Comparison of ENCODE assay signal across 37 cellular contexts in the genomic region with DNA sequence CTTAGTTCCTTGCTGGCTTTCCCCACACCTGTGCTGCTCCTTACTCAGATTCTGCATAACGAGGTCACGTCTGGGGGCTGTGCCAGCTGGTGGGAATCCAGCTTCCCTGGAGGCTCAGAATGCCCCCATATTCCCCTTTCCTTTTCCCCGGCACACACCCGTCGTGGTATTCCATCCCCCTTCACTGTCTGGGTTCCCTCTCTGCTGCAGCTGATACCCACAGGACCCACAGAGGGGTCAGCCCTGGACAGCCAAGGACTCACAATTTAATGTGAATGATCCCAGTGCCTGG. TPM values are rescaled to one million over a fixed set of nuclear protein-coding genes. Genes with fewer than 3 reads are reported as not detected.
DNase-seq lines count a peak whose midpoint lies in the region; ATAC-seq and TF ChIP-seq lines count a peak whose summit lies in the region.
"Had no signal": no experiment of that assay in that cellular context is flagged by ENCODE, and none has a peak within 500 bp of the region (broad histone marks: within the 10 kb centered on the region; RNA-seq: fewer than 3 reads in every experiment).

No MANE protein-coding gene starts in this region.

- no peaks in the 10 kb centered on the region for H3K4me1 Mint-ChIP-seq in activated naive CD4-positive, alpha-beta T cell treated with anti-CD3 and anti-CD28 coated beads, Interleukin-2, amount 50 U/mL, for 24 hours
- H3K4me1 Mint-ChIP-seq in T-helper 17 cell, result no peaks in the 10 kb centered on the region
- H3K4me1 Mint-ChIP-seq: activated naive CD8-positive, alpha-beta T cell treated with anti-CD3 and anti-CD28 coated beads for 36 hours; endodermal cell had no signal

- no peak for ATAC-seq in T-helper 17 cell
- no peak for ATAC-seq in GM21529 (IDR thresholded peaks at IDR 0.05; ENCODE audit: unreplicated experiment)
- no peak for ATAC-seq in GM18873 (IDR thresholded peaks at IDR 0.05; ENCODE audit: low FRiP score, unreplicated experiment)
- ATAC-seq: A549, lower lobe of right lung had no signal

- peaks cover 0 to 31% of the 10 kb centered on the region in 2 donors for H3K4me1 ChIP-seq in right atrium auricular region
- no peaks in the 10 kb centered on the region for H3K4me1 ChIP-seq in thymus (ENCODE audit: control insufficient read depth, insufficient read depth, low read length)
- H3K4me1 ChIP-seq: prostate gland had no signal

- H3K4me3 Mint-ChIP-seq in activated naive CD4-positive, alpha-beta T cell treated with anti-CD3 and anti-CD28 coated beads, Interleukin-2, amount 50 U/mL, for 24 hours, result no peak overlapping the region
- H3K4me3 Mint-ChIP-seq in T-helper 17 cell, result peak overlapping the region; percentile 37
- H3K4me3 Mint-ChIP-seq: activated naive CD8-positive, alpha-beta T cell treated with anti-CD3 and anti-CD28 coated beads for 36 hours; dendritic cell treated with granulocyte-macrophage colony-stimulating factor and Interleukin-4, amounts not matched to agents 40 ng/mL and 50 ng/mL, for 4 days; endodermal cell; naive B cell had no signal

- H3K9me3 ChIP-seq in T-helper 17 cell (ENCODE audit: control insufficient read depth, low read length, poor library complexity, severe bottlenecking) (no peaks in the 10 kb centered on the region), right atrium auricular region (no peaks in the 10 kb centered on the region), thymus (ENCODE audit: control insufficient read depth) (peaks cover 4% of the 10 kb centered on the region)
- H3K9me3 ChIP-seq: A549, esophagus muscularis mucosa, lower lobe of right lung, neutrophil, prostate gland, SK-N-SH, suprapubic skin, uterus had no signal

- no peak for DNase-seq in activated naive CD4-positive, alpha-beta T cell treated with anti-CD3 and anti-CD28 coated beads, Interleukin-2, amount 50 U/mL, for 16 hours
- DNase-seq in T-helper 17 cell (no peak), right atrium auricular region (ENCODE audit: low spot score) (no peak), NCI-H524 (lab: John Stamatoyannopoulos, UW) (no peak)
- DNase-seq: activated CD4-positive, alpha-beta T cell treated with anti-CD3 and anti-CD28 coated beads, Interleukin-2, amount 50 U/mL, for 1 hour; activated CD4-positive, CD25-positive, alpha-beta regulatory T cell; activated effector memory CD4-positive, alpha-beta T cell treated with Interleukin-2 at 50 U/mL for 16 hours; activated naive CD8-positive, alpha-beta T cell treated with anti-CD3 and anti-CD28 coated beads for 36 hours; activated T-cell treated with anti-CD3 and anti-CD28 coated beads, Interleukin-2, amount 50 U/mL, for 1 hour; central memory CD4-positive, alpha-beta T cell; DMS153; endodermal cell; foreskin fibroblast; Kasumi-1; lower lobe of right lung; naive B cell; NCI-H146; NCI-H2107; NCI-H446; SK-N-SH; stimulated activated CD4-positive, alpha-beta T cell treated with anti-CD3 and anti-CD28 coated beads, Interleukin-15, amount 100 ng/mL, for 24 hours; stimulated activated CD4-positive, alpha-beta T cell treated with anti-CD3 and anti-CD28 coated beads, Interleukin-4, amount 100 ng/mL, for 4 hours; uterus had no signal

- 28% methylated on average over 5 of the region's 5 CpGs for WGBS in thymus

- H3K9me3 Mint-ChIP-seq in activated naive CD4-positive, alpha-beta T cell treated with anti-CD3 and anti-CD28 coated beads, Interleukin-2, amount 50 U/mL, for 24 hours, result no peaks in the 10 kb centered on the region
- H3K9me3 Mint-ChIP-seq: activated naive CD8-positive, alpha-beta T cell treated with anti-CD3 and anti-CD28 coated beads for 36 hours; dendritic cell treated with granulocyte-macrophage colony-stimulating factor and Interleukin-4, amounts not matched to agents 40 ng/mL and 50 ng/mL, for 4 days; endodermal cell had no signal

- H3K27ac Mint-ChIP-seq in activated naive CD4-positive, alpha-beta T cell treated with anti-CD3 and anti-CD28 coated beads, Interleukin-2, amount 50 U/mL, for 24 hours, result peak overlapping the region; percentile 43
- H3K27ac Mint-ChIP-seq in T-helper 17 cell, result no peak overlapping the region
- H3K27ac Mint-ChIP-seq: activated naive CD8-positive, alpha-beta T cell treated with anti-CD3 and anti-CD28 coated beads for 36 hours; dendritic cell treated with granulocyte-macrophage colony-stimulating factor and Interleukin-4, amounts not matched to agents 40 ng/mL and 50 ng/mL, for 4 days; endodermal cell had no signal

- no peak overlapping the region for H3K4me3 ChIP-seq in right atrium auricular region
- no peak overlapping the region for H3K4me3 ChIP-seq in thymus (ENCODE audit: low read length)
- H3K4me3 ChIP-seq: A549, esophagus muscularis mucosa, lower lobe of right lung, prostate gland, suprapubic skin, uterus had no signal

- TF ChIP-seq CTCF in right atrium auricular region (IDR thresholded peaks at IDR 0.05), result no peak

- H3K36me3 Mint-ChIP-seq in activated naive CD4-positive, alpha-beta T cell treated with anti-CD3 and anti-CD28 coated beads, Interleukin-2, amount 50 U/mL, for 24 hours, result no peaks in the 10 kb centered on the region
- H3K36me3 Mint-ChIP-seq in T-helper 17 cell (ENCODE audit: low read depth), result peaks cover 9% of the 10 kb centered on the region
- H3K36me3 Mint-ChIP-seq: activated naive CD8-positive, alpha-beta T cell treated with anti-CD3 and anti-CD28 coated beads for 36 hours had no signal

- H3K27me3 ChIP-seq in right atrium auricular region, result no peaks in the 10 kb centered on the region
- H3K27me3 ChIP-seq in thymus (ENCODE audit: control insufficient read depth, insufficient read depth), result peaks cover 17% of the 10 kb centered on the region

- no peaks in the 10 kb centered on the region for H3K36me3 ChIP-seq in right atrium auricular region
- no peaks in the 10 kb centered on the region for H3K36me3 ChIP-seq in thymus (ENCODE audit: control insufficient read depth, insufficient read depth)
- H3K36me3 ChIP-seq: esophagus muscularis mucosa, lower lobe of right lung, neutrophil, prostate gland, suprapubic skin, uterus had no signal

- H3K27me3 Mint-ChIP-seq in activated naive CD4-positive, alpha-beta T cell treated with anti-CD3 and anti-CD28 coated beads, Interleukin-2, amount 50 U/mL, for 24 hours, result peaks cover 42% of the 10 kb centered on the region
- H3K27me3 Mint-ChIP-seq in T-helper 17 cell, result peaks cover 55% of the 10 kb centered on the region

- peak overlapping the region; percentile 78 to 85 for H3K27ac ChIP-seq in right atrium auricular region
- H3K27ac ChIP-seq in thymus (ENCODE audit: low read depth), result peak overlapping the region; percentile 8
- H3K27ac ChIP-seq: A549, esophagus muscularis mucosa, lower lobe of right lung, neutrophil, prostate gland, suprapubic skin, uterus had no signal

RNA-seq across cellular contexts. Expression of a gene that starts 4.2 kb away (rescaled TPM):
- total RNA-seq in T-helper 17 cell (not detected), right atrium auricular region (10 to 100 TPM; 40.9 to 44.5 TPM)
- 16.2 TPM for polyA plus RNA-seq in thymus
- total RNA-seq: activated naive CD8-positive, alpha-beta T cell treated with anti-CD3 and anti-CD28 coated beads for 36 hours; astrocyte; OCI-LY7; T-helper 1 cell treated with Interleukin-12 subunit alpha and Interleukin-12 subunit beta and Interleukin-4 antibody, amounts not matched to agents 30 ng/mL and 1 ng/mL, for 36 hours had no signal

RNA-seq across cellular contexts. Expression of a gene that starts 36.1 kb away (rescaled TPM):
- total RNA-seq in T-helper 17 cell (not detected), right atrium auricular region (not detected)
- not detected for polyA plus RNA-seq in thymus
- total RNA-seq: activated naive CD8-positive, alpha-beta T cell treated with anti-CD3 and anti-CD28 coated beads for 36 hours; astrocyte; endodermal cell; esophagus muscularis mucosa; lower lobe of right lung; OCI-LY7; suprapubic skin; T-helper 1 cell treated with Interleukin-12 subunit alpha and Interleukin-12 subunit beta and Interleukin-4 antibody, amounts not matched to agents 30 ng/mL and 1 ng/mL, for 36 hours; uterus had no signal
- polyA plus RNA-seq: A549, keratinocyte, SK-N-SH had no signal

Comparison
In these comparisons a context has a peak if more than half of its experiments do, and no peak if none do; other contexts are left out.
1. RNA of a gene that starts 4.2 kb away (total RNA-seq): 40.9 to 44.5 TPM in right atrium auricular region; not detected in T-helper 17 cell; every median in the first group is over 10 times any median in the second.